In the genomic region with DNA sequence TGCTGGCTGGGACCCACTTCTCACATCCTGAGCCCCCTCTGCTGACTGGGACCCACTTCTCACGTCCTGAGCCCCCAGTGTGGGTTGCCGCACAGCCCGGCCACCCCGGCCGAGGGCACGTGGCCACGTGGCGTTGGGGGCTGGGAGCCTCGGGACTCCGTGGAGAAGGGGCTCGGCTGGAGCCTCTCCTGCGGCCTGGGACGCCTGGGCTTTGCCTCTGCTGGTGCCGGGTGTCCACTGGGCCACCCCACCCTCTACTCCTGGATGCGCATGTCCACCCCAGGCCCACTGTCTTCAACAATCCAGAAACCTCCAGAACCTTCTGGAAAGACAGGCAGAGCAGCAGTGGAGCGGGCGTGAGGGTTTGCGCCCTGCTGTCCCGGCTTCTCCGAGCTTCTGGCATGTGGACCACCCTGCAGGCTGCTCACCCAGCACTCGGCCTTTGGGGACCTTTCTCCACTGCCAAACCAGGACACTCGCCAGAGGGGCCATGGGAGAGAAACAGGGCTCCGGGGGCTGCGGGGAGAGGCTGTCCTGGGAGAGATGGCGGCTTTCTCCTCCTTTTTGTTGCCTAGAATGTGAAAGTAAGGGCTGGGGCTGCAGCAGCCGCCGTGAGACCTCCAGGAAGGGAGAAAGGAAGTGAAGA, we compare ENCODE assay signal across 16 cellular contexts. TPM values are rescaled to one million over a fixed set of nuclear protein-coding genes. Genes with fewer than 3 reads are reported as not detected.
DNase-seq lines count a peak whose midpoint lies in the region; ATAC-seq and TF ChIP-seq lines count a peak whose summit lies in the region.
"Had no signal": no experiment of that assay in that cellular context is flagged by ENCODE, and none has a peak within 500 bp of the region (broad histone marks: within the 10 kb centered on the region; RNA-seq: fewer than 3 reads in every experiment).

No MANE protein-coding gene starts in this region.

- peak overlapping the region; percentile 62 for H3K27ac Mint-ChIP-seq in activated naive CD4-positive, alpha-beta T cell treated with anti-CD3 and anti-CD28 coated beads, Interleukin-2, amount 10 ng/mL, durations not matched to agents 7 days and 5 days
- no peak overlapping the region for H3K27ac Mint-ChIP-seq in activated naive CD4-positive, alpha-beta T cell treated with anti-CD3 and anti-CD28 coated beads for 36 hours
- no peak overlapping the region for H3K27ac Mint-ChIP-seq in natural killer cell treated with Interleukin-12 subunit alpha and Interleukin-12 subunit beta and Interleukin-15 and Interleukin-18, amount 100 ng/mL, for 72 hours
- H3K27ac Mint-ChIP-seq in natural killer cell = no peak overlapping the region
- H3K27ac Mint-ChIP-seq: GM23338 had no signal

- ATAC-seq in natural killer cell treated with Interleukin-12 subunit alpha and Interleukin-12 subunit beta and Interleukin-15 and Interleukin-18, amount 100 ng/mL, for 72 hours = no peak
- ATAC-seq in natural killer cell = no peak
- ATAC-seq: GM23338, HCT116 had no signal

- H3K36me3 Mint-ChIP-seq in activated naive CD4-positive, alpha-beta T cell treated with anti-CD3 and anti-CD28 coated beads, Interleukin-2, amount 10 ng/mL, durations not matched to agents 7 days and 5 days = no peaks in the 10 kb centered on the region
- no peaks in the 10 kb centered on the region for H3K36me3 Mint-ChIP-seq in activated naive CD4-positive, alpha-beta T cell treated with anti-CD3 and anti-CD28 coated beads for 36 hours (ENCODE audit: low read depth)
- H3K36me3 Mint-ChIP-seq in natural killer cell treated with Interleukin-12 subunit alpha and Interleukin-12 subunit beta and Interleukin-15 and Interleukin-18, amount 100 ng/mL, for 72 hours = no peaks in the 10 kb centered on the region
- H3K36me3 Mint-ChIP-seq in natural killer cell = no peaks in the 10 kb centered on the region

- no peaks in the 10 kb centered on the region for H3K9me3 Mint-ChIP-seq in activated naive CD4-positive, alpha-beta T cell treated with anti-CD3 and anti-CD28 coated beads, Interleukin-2, amount 10 ng/mL, durations not matched to agents 7 days and 5 days
- no peaks in the 10 kb centered on the region for H3K9me3 Mint-ChIP-seq in activated naive CD4-positive, alpha-beta T cell treated with anti-CD3 and anti-CD28 coated beads for 36 hours
- no peaks in the 10 kb centered on the region for H3K9me3 Mint-ChIP-seq in natural killer cell treated with Interleukin-12 subunit alpha and Interleukin-12 subunit beta and Interleukin-15 and Interleukin-18, amount 100 ng/mL, for 72 hours
- no peaks in the 10 kb centered on the region for H3K9me3 Mint-ChIP-seq in natural killer cell
- H3K9me3 Mint-ChIP-seq: GM23338 had no signal

- H3K27me3 Mint-ChIP-seq in activated naive CD4-positive, alpha-beta T cell treated with anti-CD3 and anti-CD28 coated beads, Interleukin-2, amount 10 ng/mL, durations not matched to agents 7 days and 5 days = peaks cover 61% of the 10 kb centered on the region
- peaks cover 6% of the 10 kb centered on the region for H3K27me3 Mint-ChIP-seq in activated naive CD4-positive, alpha-beta T cell treated with anti-CD3 and anti-CD28 coated beads for 36 hours (ENCODE audit: low read depth)
- H3K27me3 Mint-ChIP-seq in natural killer cell treated with Interleukin-12 subunit alpha and Interleukin-12 subunit beta and Interleukin-15 and Interleukin-18, amount 100 ng/mL, for 72 hours = peaks cover 0 to 13% of the 10 kb centered on the region in 2 donors
- H3K27me3 Mint-ChIP-seq in natural killer cell (ENCODE audit: low read depth in 2 of 2) = peaks cover 0 to 6% of the 10 kb centered on the region in 2 donors

- H3K36me3 ChIP-seq in left ventricle myocardium inferior = no peaks in the 10 kb centered on the region

- TF ChIP-seq CTCF in natural killer cell (IDR thresholded peaks at IDR 0.05) (no peak), left ventricle myocardium inferior (IDR thresholded peaks at IDR 0.05; ENCODE audit: borderline replicate concordance) (no peak)

- no peaks in the 10 kb centered on the region for H3K4me1 ChIP-seq in left ventricle myocardium inferior

- H3K4me3 Mint-ChIP-seq in activated naive CD4-positive, alpha-beta T cell treated with anti-CD3 and anti-CD28 coated beads, Interleukin-2, amount 10 ng/mL, durations not matched to agents 7 days and 5 days = no peak overlapping the region
- no peak overlapping the region for H3K4me3 Mint-ChIP-seq in activated naive CD4-positive, alpha-beta T cell treated with anti-CD3 and anti-CD28 coated beads for 36 hours
- H3K4me3 Mint-ChIP-seq in natural killer cell treated with Interleukin-12 subunit alpha and Interleukin-12 subunit beta and Interleukin-15 and Interleukin-18, amount 100 ng/mL, for 72 hours = no peak overlapping the region
- no peak overlapping the region for H3K4me3 Mint-ChIP-seq in natural killer cell
- H3K4me3 Mint-ChIP-seq: GM23338 had no signal

- intact Hi-C loops in activated naive CD4-positive, alpha-beta T cell treated with anti-CD3 and anti-CD28 coated beads for 36 hours (cut with micrococcal nuclease) = no loop called here
- intact Hi-C loops in natural killer cell (cut with micrococcal nuclease) = no loop called here
- intact Hi-C loops in left ventricle myocardium inferior (cut with micrococcal nuclease) = no loop called here

- CTCF ChIA-PET in activated naive CD4-positive, alpha-beta T cell treated with anti-CD3 and anti-CD28 coated beads, Interleukin-2, amount 10 ng/mL, durations not matched to agents 7 days and 5 days (lab: Charles Lee) = interaction anchor here (0.9 kb wide), 1 partner anchor 349 kb away, joined by 3 read pairs; no protein-coding TSS in a partner anchor
- CTCF ChIA-PET in activated naive CD4-positive, alpha-beta T cell treated with anti-CD3 and anti-CD28 coated beads for 36 hours (lab: Charles Lee) = no interaction called here

- peaks cover 45% of the 10 kb centered on the region for H3K4me1 Mint-ChIP-seq in activated naive CD4-positive, alpha-beta T cell treated with anti-CD3 and anti-CD28 coated beads, Interleukin-2, amount 10 ng/mL, durations not matched to agents 7 days and 5 days
- H3K4me1 Mint-ChIP-seq in activated naive CD4-positive, alpha-beta T cell treated with anti-CD3 and anti-CD28 coated beads for 36 hours (ENCODE audit: low read depth) = peaks cover 30% of the 10 kb centered on the region
- no peaks in the 10 kb centered on the region for H3K4me1 Mint-ChIP-seq in natural killer cell treated with Interleukin-12 subunit alpha and Interleukin-12 subunit beta and Interleukin-15 and Interleukin-18, amount 100 ng/mL, for 72 hours (ENCODE audit: low read depth in 2 of 2)
- H3K4me1 Mint-ChIP-seq in natural killer cell = no peaks in the 10 kb centered on the region

- no peak for DNase-seq in activated naive CD4-positive, alpha-beta T cell treated with anti-CD3 and anti-CD28 coated beads, Interleukin-2, amount 10 ng/mL, durations not matched to agents 7 days and 5 days
- DNase-seq in activated naive CD4-positive, alpha-beta T cell treated with anti-CD3 and anti-CD28 coated beads for 36 hours = no peak
- peak; percentile 47 for DNase-seq in natural killer cell treated with Interleukin-12 subunit alpha and Interleukin-12 subunit beta and Interleukin-15 and Interleukin-18, amount 100 ng/mL, for 72 hours (ENCODE audit: low spot score)
- DNase-seq in natural killer cell (no peak), left ventricle myocardium inferior (peak; percentile 9), activated gamma-delta T cell treated with Interleukin-2 at 50 U/mL for 16 hours (no peak), NCI-H2081 (lab: John Stamatoyannopoulos, UW) (no peak), SKM-1 treated with dmso at 0.1 percent for 144 hours (lab: John Stamatoyannopoulos, UW; ENCODE audit: unreplicated experiment) (no peak)
- DNase-seq: C1 segment of cervical spinal cord, DMS79 treated with DMSO at 0.1 percent for 48 hours, NCI-H1436, NCI-H2029, NCI-H748 treated with DMSO at 0.1 percent for 48 hours, PC-9 had no signal

- no peak overlapping the region for H3K4me3 ChIP-seq in left ventricle myocardium inferior
- H3K4me3 ChIP-seq: GM23338, PC-9 had no signal

- peaks cover 97% of the 10 kb centered on the region for H3K27me3 ChIP-seq in left ventricle myocardium inferior (ENCODE audit: low read depth)

- H3K27ac ChIP-seq in left ventricle myocardium inferior (replicated peaks) = no peak overlapping the region
- H3K27ac ChIP-seq: PC-9 had no signal

- no peaks in the 10 kb centered on the region for H3K9me3 ChIP-seq in left ventricle myocardium inferior (replicated peaks)

RNA-seq across cellular contexts. Expression of a gene that starts 29.9 kb away (rescaled TPM):
- 10 to 100 TPM; 27.1 to 27.4 TPM for total RNA-seq in activated naive CD4-positive, alpha-beta T cell treated with anti-CD3 and anti-CD28 coated beads for 36 hours
- total RNA-seq in natural killer cell treated with Interleukin-12 subunit alpha and Interleukin-12 subunit beta and Interleukin-15 and Interleukin-18, amount 100 ng/mL, for 72 hours = 10 to 100 TPM; 28.0 to 48.2 TPM
- total RNA-seq in natural killer cell = 10 to 100 TPM; 21.0 to 30.2 (median 21.7) TPM
- total RNA-seq in left ventricle myocardium inferior = 10.3 TPM

RNA-seq across cellular contexts. Expression of a gene that starts 30.0 kb away (rescaled TPM):
- 10 to 100 TPM; 18.8 to 20.0 TPM for total RNA-seq in activated naive CD4-positive, alpha-beta T cell treated with anti-CD3 and anti-CD28 coated beads for 36 hours
- 10 to 100 TPM; 29.5 to 83.7 TPM for total RNA-seq in natural killer cell treated with Interleukin-12 subunit alpha and Interleukin-12 subunit beta and Interleukin-15 and Interleukin-18, amount 100 ng/mL, for 72 hours
- 10 to 100 TPM; 39.5 to 55.9 (median 54.2) TPM for total RNA-seq in natural killer cell
- 9.0 TPM for total RNA-seq in left ventricle myocardium inferior

Comparison
In these comparisons a context has a peak if more than half of its experiments do, and no peak if none do; other contexts are left out.
1. DNase-seq: peak in natural killer cell treated with Interleukin-12 subunit alpha and Interleukin-12 subunit beta and Interleukin-15 and Interleukin-18, amount 100 ng/mL, for 72 hours (single experiment) and left ventricle myocardium inferior (single experiment); none in activated naive CD4-positive, alpha-beta T cell treated with anti-CD3 and anti-CD28 coated beads, Interleukin-2, amount 10 ng/mL, durations not matched to agents 7 days and 5 days (single experiment), activated naive CD4-positive, alpha-beta T cell treated with anti-CD3 and anti-CD28 coated beads for 36 hours (single experiment), natural killer cell (single experiment), activated gamma-delta T cell treated with Interleukin-2 at 50 U/mL for 16 hours (single experiment), NCI-H2081 (0 of 2) and SKM-1 treated with dmso at 0.1 percent for 144 hours (single experiment).